ENCODE assay signal across 19 cellular contexts in the genomic region with DNA sequence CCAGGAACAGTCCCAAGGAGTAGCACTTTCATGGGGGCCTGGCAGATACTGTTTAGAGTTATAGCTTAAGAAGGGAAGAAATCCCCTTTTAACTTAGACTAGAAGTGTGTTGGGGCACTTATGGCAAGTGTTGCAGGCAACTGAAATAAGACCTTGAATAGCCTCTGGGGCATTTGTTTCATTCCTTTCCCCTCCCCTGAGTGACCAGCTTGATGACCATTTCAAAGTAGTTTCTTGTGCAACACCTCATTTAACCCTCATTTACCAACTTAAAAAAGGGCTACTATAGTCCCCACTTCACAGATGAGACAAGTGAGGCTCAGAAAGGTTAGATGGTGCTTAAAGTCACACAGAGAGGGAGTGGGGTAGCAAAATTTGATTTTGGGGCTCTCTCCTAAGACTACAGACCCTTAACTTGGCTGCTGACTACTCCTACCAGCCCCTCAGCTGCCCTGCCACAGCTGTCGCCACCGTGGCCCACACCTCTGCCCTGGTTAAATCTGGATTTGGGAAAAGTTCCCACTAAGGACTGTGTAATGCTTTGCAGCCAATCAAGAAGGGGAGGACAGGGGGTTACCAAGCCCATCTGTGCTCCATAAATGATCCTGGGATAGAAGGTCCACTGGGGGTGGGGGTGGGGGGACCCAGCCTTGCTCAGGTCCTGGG. TPM values are rescaled to one million over a fixed set of nuclear protein-coding genes. Genes with fewer than 3 reads are reported as not detected.
A peak's percentile ranks its signal among the peaks of the same experiment; 100 is the strongest.
DNase-seq lines count a peak whose midpoint lies in the region; TF ChIP-seq lines count a peak whose summit lies in the region.
"Had no signal": no experiment of that assay in that cellular context is flagged by ENCODE, and none has a peak within 500 bp of the region (broad histone marks: within the 10 kb centered on the region; RNA-seq: fewer than 3 reads in every experiment).

No MANE protein-coding gene starts in this region.

- no peaks in the 10 kb centered on the region for H3K36me3 Mint-ChIP-seq in activated naive CD8-positive, alpha-beta T cell
- H3K36me3 Mint-ChIP-seq in activated naive CD8-positive, alpha-beta T cell treated with anti-CD3 and anti-CD28 coated beads for 36 hours = no peaks in the 10 kb centered on the region
- peaks cover 24% of the 10 kb centered on the region for H3K36me3 Mint-ChIP-seq in type B pancreatic cell

- no peak overlapping the region for H3K4me3 ChIP-seq in esophagus (ENCODE audit: low read depth in 1 of 2, low read length in 2 of 2)
- no peak overlapping the region for H3K4me3 ChIP-seq in ovary
- H3K4me3 ChIP-seq: A549, MG63 had no signal

- WGBS in esophagus, 2 donors = 92 to 94% methylated on average over 2 of the region's 2 CpGs
- WGBS in ovary, 3 donors = 89 to 95% (median 91%) methylated on average over 2 of the region's 2 CpGs

- peaks cover 47% of the 10 kb centered on the region for H3K4me1 Mint-ChIP-seq in activated naive CD8-positive, alpha-beta T cell (ENCODE audit: low read depth)
- peaks cover 38% of the 10 kb centered on the region for H3K4me1 Mint-ChIP-seq in activated naive CD8-positive, alpha-beta T cell treated with anti-CD3 and anti-CD28 coated beads for 36 hours
- H3K4me1 Mint-ChIP-seq in type B pancreatic cell (ENCODE audit: unreplicated experiment) = peaks cover 51% of the 10 kb centered on the region

- H3K27ac ChIP-seq in esophagus (ENCODE audit: low read depth in 2 of 2, low read length in 1 of 2) = peak overlapping the region; percentile 19 to 52
- peak overlapping the region; percentile 44 to 59 for H3K27ac ChIP-seq in ovary

- H3K4me1 ChIP-seq in esophagus (ENCODE audit: control insufficient read depth in 2 of 2, insufficient read depth in 2 of 2, low read length in 1 of 2) (peaks cover 2 to 30% of the 10 kb centered on the region in 2 donors), ovary (ENCODE audit: insufficient read depth) (peaks cover 27% of the 10 kb centered on the region)

- H3K9me3 Mint-ChIP-seq in activated naive CD8-positive, alpha-beta T cell (ENCODE audit: low read depth) = no peaks in the 10 kb centered on the region
- no peaks in the 10 kb centered on the region for H3K9me3 Mint-ChIP-seq in activated naive CD8-positive, alpha-beta T cell treated with anti-CD3 and anti-CD28 coated beads for 36 hours
- H3K9me3 Mint-ChIP-seq in type B pancreatic cell = no peaks in the 10 kb centered on the region
- H3K9me3 Mint-ChIP-seq: neural crest cell; T-helper 1 cell treated with Interleukin-12 subunit alpha and Interleukin-12 subunit beta and Interleukin-4 antibody, amounts not matched to agents 30 μg/mL and 1 μg/mL, for 36 hours had no signal

- TF ChIP-seq POLR2A in ovary (IDR thresholded peaks at IDR 0.05) = no peak

- H3K27me3 Mint-ChIP-seq in activated naive CD8-positive, alpha-beta T cell = no peaks in the 10 kb centered on the region
- H3K27me3 Mint-ChIP-seq in activated naive CD8-positive, alpha-beta T cell treated with anti-CD3 and anti-CD28 coated beads for 36 hours = peaks cover 5% of the 10 kb centered on the region
- H3K27me3 Mint-ChIP-seq in type B pancreatic cell = no peaks in the 10 kb centered on the region
- H3K27me3 Mint-ChIP-seq: activated CD4-positive, alpha-beta T cell treated with anti-CD3 and anti-CD28 coated beads for 36 hours had no signal

- no peak overlapping the region for H3K4me3 Mint-ChIP-seq in activated naive CD8-positive, alpha-beta T cell
- H3K4me3 Mint-ChIP-seq in activated naive CD8-positive, alpha-beta T cell treated with anti-CD3 and anti-CD28 coated beads for 36 hours = no peak overlapping the region
- no peak overlapping the region for H3K4me3 Mint-ChIP-seq in type B pancreatic cell
- H3K4me3 Mint-ChIP-seq: activated CD4-positive, alpha-beta T cell treated with anti-CD3 and anti-CD28 coated beads for 36 hours; T-helper 1 cell treated with Interleukin-12 subunit alpha and Interleukin-12 subunit beta and Interleukin-4 antibody, amounts not matched to agents 30 μg/mL and 1 μg/mL, for 36 hours had no signal

- no peaks in the 10 kb centered on the region for H3K9me3 ChIP-seq in esophagus (ENCODE audit: control insufficient read depth in 2 of 2, insufficient read depth in 1 of 2, low read depth in 1 of 2, low read length in 1 of 2)
- no peaks in the 10 kb centered on the region for H3K9me3 ChIP-seq in ovary
- H3K9me3 ChIP-seq: A549, MG63 had no signal

- no peak for TF ChIP-seq CTCF in ovary (IDR thresholded peaks at IDR 0.05)
- no peak for TF ChIP-seq CTCF in type B pancreatic cell (conservative IDR thresholded peaks at IDR 0.05)

- H3K36me3 ChIP-seq in esophagus (ENCODE audit: control insufficient read depth in 2 of 2, insufficient read depth in 2 of 2, low read length in 1 of 2) = peaks cover 0 to 12% of the 10 kb centered on the region in 2 donors
- no peaks in the 10 kb centered on the region for H3K36me3 ChIP-seq in ovary

- intact Hi-C loops in ovary (cut with DNase I) = no loop called here

- H3K27me3 ChIP-seq in esophagus (ENCODE audit: control insufficient read depth in 1 of 2, insufficient read depth in 2 of 2, low read length in 2 of 2) (no peaks in the 10 kb centered on the region), ovary (no peaks in the 10 kb centered on the region)
- H3K27me3 ChIP-seq: MG63 had no signal

- peak overlapping the region; percentile 16 for H3K27ac Mint-ChIP-seq in activated naive CD8-positive, alpha-beta T cell
- no peak overlapping the region for H3K27ac Mint-ChIP-seq in activated naive CD8-positive, alpha-beta T cell treated with anti-CD3 and anti-CD28 coated beads for 36 hours
- no peak overlapping the region for H3K27ac Mint-ChIP-seq in type B pancreatic cell
- H3K27ac Mint-ChIP-seq: activated CD4-positive, alpha-beta T cell treated with anti-CD3 and anti-CD28 coated beads for 36 hours; T-helper 1 cell treated with Interleukin-12 subunit alpha and Interleukin-12 subunit beta and Interleukin-4 antibody, amounts not matched to agents 30 μg/mL and 1 μg/mL, for 36 hours had no signal

- DNase-seq in activated naive CD8-positive, alpha-beta T cell treated with anti-CD3 and anti-CD28 coated beads for 36 hours = no peak
- DNase-seq in ovary (no peak), type B pancreatic cell (ENCODE audit: extremely low spot score, unreplicated experiment) (peak; percentile 24), nucleus accumbens (lab: John Stamatoyannopoulos, UW) (no peak), OCI-M1 (lab: John Stamatoyannopoulos, UW) (no peak)
- no peak for DNase-seq in activated CD4-positive, alpha-beta T cell treated with anti-CD3 and anti-CD28 coated beads for 1 hour
- DNase-seq: amygdala, cortex of kidney, NCI-H2081, NCI-H69 had no signal

- no peak for TF ChIP-seq EP300 in ovary (IDR thresholded peaks at IDR 0.05)

RNA-seq across cellular contexts. Expression of gene PDLIM4, which starts 5.5 kb away (rescaled TPM):
- total RNA-seq in activated naive CD8-positive, alpha-beta T cell treated with anti-CD3 and anti-CD28 coated beads for 36 hours = under 1 TPM in 1 of 2 experiments, not detected in 1; 0.31 TPM
- polyA plus RNA-seq in esophagus = 10 to 100 TPM; 33.3 to 58.9 TPM
- total RNA-seq in ovary = 10 to 100 TPM; 17.9 to 63.4 (median 45.4) TPM
- 10 to 100 TPM in 1 of 2 donors, 1 to 10 TPM in 1; 3.4 to 25.9 TPM for polyA plus RNA-seq in ovary
- total RNA-seq in type B pancreatic cell (ENCODE audit: low replicate concordance) = 40.0 and 43.8 TPM in 2 replicates
- total RNA-seq: G401, HT1080 had no signal

RNA-seq across cellular contexts. Expression of gene SLC22A4, which starts 31.2 kb away (rescaled TPM):
- total RNA-seq in activated naive CD8-positive, alpha-beta T cell treated with anti-CD3 and anti-CD28 coated beads for 36 hours = 1 to 10 TPM in 1 of 2 experiments, under 1 TPM in 1; 0.95 to 1.3 TPM
- under 1 TPM; 0.14 to 0.16 TPM for polyA plus RNA-seq in esophagus
- 1 to 10 TPM in 6 of 7 donors, under 1 TPM in 1; 0.72 to 7.7 (median 3.0) TPM for total RNA-seq in ovary
- 1 to 10 TPM; 1.1 to 1.7 TPM for polyA plus RNA-seq in ovary
- total RNA-seq in type B pancreatic cell (ENCODE audit: low replicate concordance) = 1.3 and 2.0 TPM in 2 replicates
- total RNA-seq: G401 had no signal

RNA-seq across cellular contexts. Expression of gene P4HA2, which starts 35.4 kb away (rescaled TPM):
- total RNA-seq in activated naive CD8-positive, alpha-beta T cell treated with anti-CD3 and anti-CD28 coated beads for 36 hours = 1 to 10 TPM; 8.1 to 8.7 TPM
- 10 to 100 TPM; 11.5 to 11.9 TPM for polyA plus RNA-seq in esophagus
- total RNA-seq in ovary = 10 to 100 TPM in 5 of 7 donors, 1 to 10 TPM in 2; 3.9 to 36.9 (median 15.4) TPM
- polyA plus RNA-seq in ovary = 10 to 100 TPM in 1 of 2 donors, 1 to 10 TPM in 1; 4.6 to 25.8 TPM
- 38.5 and 56.3 TPM in 2 replicates for total RNA-seq in type B pancreatic cell (ENCODE audit: low replicate concordance)

Comparison
In these comparisons a context has a peak if more than half of its experiments do, and no peak if none do; other contexts are left out.
1. RNA of gene PDLIM4, which starts 5.5 kb away (total RNA-seq): 17.9 to 63.4 TPM in ovary and 40.0 to 43.8 TPM in type B pancreatic cell; 0.31 TPM in activated naive CD8-positive, alpha-beta T cell treated with anti-CD3 and anti-CD28 coated beads for 36 hours; every median in the first group is over 10 times any median in the second.